Comparison of ENCODE assay signal across 8 cellular contexts in genomic region chr12:104671407-104672095, GRCh38.
DNase-seq lines count a peak whose midpoint lies in the region; ATAC-seq, FAIRE-seq and TF ChIP-seq lines count a peak whose summit lies in the region.

No MANE protein-coding gene starts in this region.

- H3K4me1 ChIP-seq in KMS-11 (ENCODE audit: low read depth, poor library complexity, severe bottlenecking) (peaks cover 70% of the 10 kb centered on the region), left lung (peaks cover 48 to 92% of the 10 kb centered on the region in 2 donors)

- DNase-seq in GDM1 (lab: John Stamatoyannopoulos, UW) (peak; percentile 23), activated B cell treated with CpG ODN at 0.5 μM for 24 hours (peak; percentile 53), bronchial epithelial cell (ENCODE audit: low read depth) (peak; percentile 94), left lung (peak; percentile 89 to 94), NCI-H1092 (lab: John Stamatoyannopoulos, UW) (no peak)
- DNase-seq in stimulated activated CD4-positive, alpha-beta T cell treated with anti-CD3 and anti-CD28 coated beads, TNF-alpha, amount 100 ng/mL, for 24 hours (ENCODE audit: low read depth in 3 of 3), result peak; percentile 76 to 87 (median 81)

- peak overlapping the region; percentile 71 for H3K4me3 Mint-ChIP-seq in activated B cell treated with CpG ODN at 0.5 μM for 24 hours

- peak overlapping the region; percentile 99 for H3K4me2 ChIP-seq in KMS-11

- intact Hi-C loops in activated B cell treated with CpG ODN at 0.5 μM for 24 hours (cut with micrococcal nuclease) (loop anchor here (1.0 to 10.0 kb wide), 6 partner anchors 21 to 387 kb away; partner anchors contain the start of gene SLC41A2), left lung (cut with DNase I) (no loop called here)

- TF ChIP-seq CTCF in KMS-11 (conservative IDR thresholded peaks at IDR 0.05; ENCODE audit: low read depth, low read length), result no peak
- no peak for TF ChIP-seq CTCF in activated B cell treated with CpG ODN at 0.5 μM for 24 hours (IDR thresholded peaks at IDR 0.05)
- no peak for TF ChIP-seq CTCF in bronchial epithelial cell (IDR thresholded peaks at IDR 0.05; ENCODE audit: insufficient read depth, low read length, severe bottlenecking)
- no peak for TF ChIP-seq CTCF in left lung (IDR thresholded peaks at IDR 0.05)

- peak; percentile 57 for ATAC-seq in GM21737 (IDR thresholded peaks at IDR 0.05; ENCODE audit: unreplicated experiment)
- peak; percentile 82 for ATAC-seq in activated B cell treated with CpG ODN at 0.5 μM for 24 hours (ENCODE audit: low read depth)
- ATAC-seq in left lung, result peak; percentile 59

- POLR2A ChIA-PET in activated B cell treated with CpG ODN at 0.5 μM for 24 hours (lab: Charles Lee), result interaction anchor here (0.6 to 3.5 kb wide), 14 partner anchors 9 to 213 kb away, joined by 3 to 35 read pairs (median 4); partner anchors contain the start of gene CHST11

- H4K20me1 ChIP-seq in KMS-11 (ENCODE audit: insufficient read depth), result no peaks in the 10 kb centered on the region

- no peaks in the 10 kb centered on the region for H3K27me3 Mint-ChIP-seq in activated B cell treated with CpG ODN at 0.5 μM for 24 hours

- H3K27ac Mint-ChIP-seq in activated B cell treated with CpG ODN at 0.5 μM for 24 hours, result peak overlapping the region; percentile 92

- H3K4me3 ChIP-seq in KMS-11 (IDR thresholded peaks at IDR 0.05; ENCODE audit: insufficient read depth, low read depth, low read length) (no peak overlapping the region), bronchial epithelial cell (ENCODE audit: low read depth, low read length) (no peak overlapping the region), left lung (no peak overlapping the region)

- CTCF ChIA-PET in activated B cell treated with CpG ODN at 0.5 μM for 24 hours (lab: Charles Lee), result interaction anchor here (0.9 to 1.3 kb wide), 4 partner anchors 29 to 381 kb away, joined by 3 to 4 read pairs (median 3); partner anchors contain the start of gene CHST11

- no peaks in the 10 kb centered on the region for H3K9me3 ChIP-seq in left lung

- peak overlapping the region; percentile 87 for H3K9ac ChIP-seq in KMS-11

- no peak for FAIRE-seq in bronchial epithelial cell (lab: Jason Lieb, UNC)

- peaks cover 4% of the 10 kb centered on the region for H3K36me3 Mint-ChIP-seq in activated B cell treated with CpG ODN at 0.5 μM for 24 hours (ENCODE audit: low read depth)

- peaks cover 80% of the 10 kb centered on the region for H3K4me1 Mint-ChIP-seq in activated B cell treated with CpG ODN at 0.5 μM for 24 hours

- no peaks in the 10 kb centered on the region for H3K27me3 ChIP-seq in KMS-11 (ENCODE audit: insufficient read depth, low read depth)
- H3K27me3 ChIP-seq in bronchial epithelial cell (ENCODE audit: control insufficient read depth, insufficient read depth, low read length), result no peaks in the 10 kb centered on the region
- H3K27me3 ChIP-seq in left lung, result no peaks in the 10 kb centered on the region

- peak overlapping the region; percentile 100 for H3K27ac ChIP-seq in KMS-11
- peak overlapping the region; percentile 79 to 88 for H3K27ac ChIP-seq in left lung

- peak overlapping the region; percentile 45; the same call in 1 of the 2 replicates for H2AFZ ChIP-seq in KMS-11 (ENCODE audit: low read depth)

- H3K9me3 Mint-ChIP-seq in activated B cell treated with CpG ODN at 0.5 μM for 24 hours, result no peaks in the 10 kb centered on the region

- no peaks in the 10 kb centered on the region for H3K79me2 ChIP-seq in KMS-11 (ENCODE audit: insufficient read depth, low read depth)

- H3K36me3 ChIP-seq in KMS-11 (ENCODE audit: insufficient read depth) (no peaks in the 10 kb centered on the region), bronchial epithelial cell (ENCODE audit: control insufficient read depth, insufficient read depth, low read length) (no peaks in the 10 kb centered on the region), left lung (no peaks in the 10 kb centered on the region)
